ENCODE assay signal across 9 cellular contexts in the genomic region with DNA sequence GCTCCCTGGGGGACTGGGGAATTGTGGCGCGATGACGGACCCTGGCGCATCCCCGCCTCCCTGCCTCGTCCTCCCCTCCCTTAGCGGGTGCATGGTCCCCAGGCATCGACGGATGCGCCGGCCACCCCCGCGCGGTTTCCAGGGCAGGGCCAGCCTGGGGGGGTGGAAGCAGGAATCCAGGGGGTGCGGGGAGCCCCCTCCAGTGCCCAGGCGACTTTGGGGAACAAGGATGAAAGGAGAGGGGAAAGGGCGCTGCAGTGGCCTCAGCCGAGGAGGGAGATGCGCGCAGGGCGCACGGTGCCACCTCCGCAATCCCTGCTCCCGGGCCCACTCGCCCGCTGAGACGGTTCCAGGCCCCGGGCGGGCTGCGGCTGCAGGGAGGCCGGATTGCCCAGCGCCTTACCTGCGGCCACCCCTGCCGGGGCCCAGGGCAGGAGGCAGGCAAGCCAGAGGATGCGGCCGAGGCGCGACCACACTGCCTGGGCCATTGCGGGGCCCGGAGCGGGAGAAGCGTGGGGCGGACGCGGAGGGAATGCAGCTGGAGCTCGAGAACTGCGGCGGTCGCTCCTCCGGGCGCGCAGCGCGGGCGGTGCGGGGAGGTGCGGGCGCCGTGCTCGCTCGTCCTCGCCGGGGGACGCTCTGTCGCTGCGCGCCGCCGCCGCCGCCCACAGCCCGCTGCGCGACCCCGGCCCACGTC. TPM values are rescaled to one million over a fixed set of nuclear protein-coding genes. Genes with fewer than 3 reads are reported as not detected.
DNase-seq lines count a peak whose midpoint lies in the region; ATAC-seq and TF ChIP-seq lines count a peak whose summit lies in the region.
"Had no signal": no experiment of that assay in that cellular context is flagged by ENCODE, and none has a peak within 500 bp of the region (broad histone marks: within the 10 kb centered on the region; RNA-seq: fewer than 3 reads in every experiment).

A gene with protein sequence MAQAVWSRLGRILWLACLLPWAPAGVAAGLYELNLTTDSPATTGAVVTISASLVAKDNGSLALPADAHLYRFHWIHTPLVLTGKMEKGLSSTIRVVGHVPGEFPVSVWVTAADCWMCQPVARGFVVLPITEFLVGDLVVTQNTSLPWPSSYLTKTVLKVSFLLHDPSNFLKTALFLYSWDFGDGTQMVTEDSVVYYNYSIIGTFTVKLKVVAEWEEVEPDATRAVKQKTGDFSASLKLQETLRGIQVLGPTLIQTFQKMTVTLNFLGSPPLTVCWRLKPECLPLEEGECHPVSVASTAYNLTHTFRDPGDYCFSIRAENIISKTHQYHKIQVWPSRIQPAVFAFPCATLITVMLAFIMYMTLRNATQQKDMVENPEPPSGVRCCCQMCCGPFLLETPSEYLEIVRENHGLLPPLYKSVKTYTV (minus strand): TSS at position 641 of the 697 bp plus-strand sequence. CDS start 153 bp downstream, at position 488.

- H3K27me3 ChIP-seq in Peyer's patch (peaks cover 0 to 11% of the 10 kb centered on the region in 2 donors), esophagus squamous epithelium (peaks cover 0 to 71% (median 8%) of the 10 kb centered on the region in 4 donors), prostate gland (replicated peaks; ENCODE audit: insufficient read depth) (no peaks in the 10 kb centered on the region)

- no peak for TF ChIP-seq CTCF in Peyer's patch (IDR thresholded peaks at IDR 0.05)
- TF ChIP-seq CTCF in esophagus squamous epithelium (IDR thresholded peaks at IDR 0.05): no peak
- TF ChIP-seq CTCF in prostate gland (IDR thresholded peaks at IDR 0.05): no peak

- TF ChIP-seq POLR2A in Peyer's patch (IDR thresholded peaks at IDR 0.05) (no peak), esophagus squamous epithelium (IDR thresholded peaks at IDR 0.05) (no peak), prostate gland (IDR thresholded peaks at IDR 0.05) (no peak)

- intact Hi-C loops in esophagus squamous epithelium (cut with DNase I) (no loop called here), prostate gland (cut with DNase I) (no loop called here)

- H3K4me1 ChIP-seq in Peyer's patch: peaks cover 0 to 13% (median 4%) of the 10 kb centered on the region in 4 donors
- H3K4me1 ChIP-seq in esophagus squamous epithelium: peaks cover 0 to 21% (median 13%) of the 10 kb centered on the region in 3 donors
- H3K4me1 ChIP-seq in prostate gland (replicated peaks): no peaks in the 10 kb centered on the region

- peak within 1 kb of the TSS; percentile 17 to 52 (median 46) for H3K4me3 ChIP-seq in Peyer's patch
- H3K4me3 ChIP-seq in esophagus squamous epithelium: peak within 1 kb of the TSS; percentile 17 to 65 (median 46)
- H3K4me3 ChIP-seq in prostate gland: peak within 1 kb of the TSS; percentile 23 to 32

- H3K36me3 ChIP-seq in Peyer's patch: no peaks in the 10 kb centered on the region
- no peaks in the 10 kb centered on the region for H3K36me3 ChIP-seq in esophagus squamous epithelium
- no peaks in the 10 kb centered on the region for H3K36me3 ChIP-seq in prostate gland

- peak in 1 of 3 donors; percentile 42 for DNase-seq in Peyer's patch
- DNase-seq in esophagus squamous epithelium (lab: John Stamatoyannopoulos, UW): no peak
- no peak for DNase-seq in prostate gland (ENCODE audit: low spot score)
- DNase-seq in NCI-H526 treated with DMSO at 0.1 percent for 48 hours (lab: John Stamatoyannopoulos, UW): no peak
- no peak for DNase-seq in SK-N-DZ (ENCODE audit: low spot score)
- no peak for DNase-seq in SHP77 treated with DMSO at 0.1 percent for 48 hours (lab: John Stamatoyannopoulos, UW)
- DNase-seq in germinal center (ENCODE audit: low spot score): no peak

- WGBS in esophagus squamous epithelium, 2 donors: 0 to 3% methylated on average over 8 to 12 of the region's 76 CpGs
- WGBS in prostate gland: 5% methylated on average over 34 of the region's 76 CpGs

- no peaks in the 10 kb centered on the region for H3K9me3 ChIP-seq in Peyer's patch
- H3K9me3 ChIP-seq in esophagus squamous epithelium: no peaks in the 10 kb centered on the region
- no peaks in the 10 kb centered on the region for H3K9me3 ChIP-seq in prostate gland

- ATAC-seq in GM19397 (IDR thresholded peaks at IDR 0.05; ENCODE audit: unreplicated experiment): peak; percentile 22

- H3K27ac ChIP-seq in Peyer's patch (no peak within 1 kb of the TSS), esophagus squamous epithelium (no peak within 1 kb of the TSS), prostate gland (no peak within 1 kb of the TSS)

RNA-seq across cellular contexts. Expression of the gene that starts here (rescaled TPM):
- total RNA-seq in Peyer's patch (1 to 10 TPM in 1 of 4 donors, not detected in 3; 1.6 TPM), esophagus squamous epithelium (under 1 TPM in 2 of 4 donors, not detected in 2; 0.12 to 0.57 TPM), prostate gland (10 to 100 TPM in 1 of 2 donors, under 1 TPM in 1; 0.36 to 83.6 TPM)
- polyA plus RNA-seq in SK-N-DZ (2014; cell fraction: cytosol; rRNA removed): 13.9 and 14.5 TPM in 2 replicates
- polyA plus RNA-seq in SK-N-DZ (2014; cell fraction: nucleus; rRNA removed): 9.4 and 12.4 TPM in 2 replicates
- total RNA-seq: SK-MEL-5 had no signal
